ENCODE assay signal across 1 cellular context in the genomic region with DNA sequence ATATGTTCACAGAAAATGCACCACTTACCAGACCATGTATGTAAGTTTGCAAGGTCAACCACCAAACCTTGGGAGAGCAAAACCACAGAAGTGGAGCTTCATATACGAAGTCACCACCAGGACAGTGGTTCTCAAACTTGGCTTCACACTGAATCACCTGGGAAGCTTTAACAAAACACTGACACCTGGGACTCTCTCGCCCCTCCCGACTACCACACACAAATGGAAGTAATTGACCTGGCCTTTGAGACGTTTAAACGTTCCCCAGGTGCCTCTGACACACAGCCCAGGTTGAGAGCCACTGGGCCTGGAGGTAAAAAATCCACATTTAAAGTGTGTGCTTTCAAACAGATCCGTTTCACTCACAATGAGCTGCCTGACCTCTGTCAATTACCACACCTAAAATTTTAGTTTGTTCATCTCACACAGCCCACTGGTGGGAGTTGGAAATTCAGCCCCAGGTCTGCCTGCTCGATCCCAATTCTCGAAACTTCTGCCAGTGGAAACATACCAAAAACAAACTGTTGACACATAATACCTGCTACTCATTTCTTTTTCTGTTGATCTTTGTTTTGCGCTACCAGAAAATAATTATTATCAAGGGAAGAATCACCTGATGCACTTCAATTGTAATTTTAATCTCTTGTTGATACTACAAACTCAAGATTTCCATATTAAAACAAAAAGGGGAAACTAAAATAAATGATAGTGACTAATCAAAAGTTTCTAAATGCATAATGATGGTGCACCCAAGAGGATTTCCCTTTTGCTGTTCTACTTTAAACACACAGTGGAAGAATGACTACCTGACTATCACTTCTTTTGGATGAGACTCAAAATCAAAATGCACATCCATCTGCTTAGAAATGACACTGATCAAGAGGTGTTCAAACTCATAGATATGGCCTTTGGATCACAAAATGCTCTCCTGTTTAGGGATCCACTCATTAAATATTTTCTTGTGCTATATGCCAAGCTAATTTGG.
TF ChIP-seq lines count a peak whose summit lies in the region.

No MANE protein-coding gene starts in this region.

TF ChIP-seq in SK-N-SH treated with all-trans-retinoic acid at 6 μM for 48 hours, 23 proteins besides CTCF, POLR2A, EP300 and RAD21 (continued from another document):
- TF ChIP-seq, protein P1, sequence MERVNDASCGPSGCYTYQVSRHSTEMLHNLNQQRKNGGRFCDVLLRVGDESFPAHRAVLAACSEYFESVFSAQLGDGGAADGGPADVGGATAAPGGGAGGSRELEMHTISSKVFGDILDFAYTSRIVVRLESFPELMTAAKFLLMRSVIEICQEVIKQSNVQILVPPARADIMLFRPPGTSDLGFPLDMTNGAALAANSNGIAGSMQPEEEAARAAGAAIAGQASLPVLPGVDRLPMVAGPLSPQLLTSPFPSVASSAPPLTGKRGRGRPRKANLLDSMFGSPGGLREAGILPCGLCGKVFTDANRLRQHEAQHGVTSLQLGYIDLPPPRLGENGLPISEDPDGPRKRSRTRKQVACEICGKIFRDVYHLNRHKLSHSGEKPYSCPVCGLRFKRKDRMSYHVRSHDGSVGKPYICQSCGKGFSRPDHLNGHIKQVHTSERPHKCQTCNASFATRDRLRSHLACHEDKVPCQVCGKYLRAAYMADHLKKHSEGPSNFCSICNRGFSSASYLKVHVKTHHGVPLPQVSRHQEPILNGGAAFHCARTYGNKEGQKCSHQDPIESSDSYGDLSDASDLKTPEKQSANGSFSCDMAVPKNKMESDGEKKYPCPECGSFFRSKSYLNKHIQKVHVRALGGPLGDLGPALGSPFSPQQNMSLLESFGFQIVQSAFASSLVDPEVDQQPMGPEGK (CRISPR knock-in tag; IDR thresholded peaks at IDR 0.05; ENCODE audit: borderline replicate concordance), result no peak
- TF ChIP-seq, protein P2, sequence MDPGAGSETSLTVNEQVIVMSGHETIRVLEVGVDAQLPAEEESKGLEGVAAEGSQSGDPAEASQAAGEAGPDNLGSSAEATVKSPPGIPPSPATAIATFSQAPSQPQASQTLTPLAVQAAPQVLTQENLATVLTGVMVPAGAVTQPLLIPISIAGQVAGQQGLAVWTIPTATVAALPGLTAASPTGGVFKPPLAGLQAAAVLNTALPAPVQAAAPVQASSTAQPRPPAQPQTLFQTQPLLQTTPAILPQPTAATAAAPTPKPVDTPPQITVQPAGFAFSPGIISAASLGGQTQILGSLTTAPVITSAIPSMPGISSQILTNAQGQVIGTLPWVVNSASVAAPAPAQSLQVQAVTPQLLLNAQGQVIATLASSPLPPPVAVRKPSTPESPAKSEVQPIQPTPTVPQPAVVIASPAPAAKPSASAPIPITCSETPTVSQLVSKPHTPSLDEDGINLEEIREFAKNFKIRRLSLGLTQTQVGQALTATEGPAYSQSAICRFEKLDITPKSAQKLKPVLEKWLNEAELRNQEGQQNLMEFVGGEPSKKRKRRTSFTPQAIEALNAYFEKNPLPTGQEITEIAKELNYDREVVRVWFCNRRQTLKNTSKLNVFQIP (CRISPR knock-in tag; IDR thresholded peaks at IDR 0.05; ENCODE audit: borderline replicate concordance, low read depth), result no peak
- TF ChIP-seq, protein P3, sequence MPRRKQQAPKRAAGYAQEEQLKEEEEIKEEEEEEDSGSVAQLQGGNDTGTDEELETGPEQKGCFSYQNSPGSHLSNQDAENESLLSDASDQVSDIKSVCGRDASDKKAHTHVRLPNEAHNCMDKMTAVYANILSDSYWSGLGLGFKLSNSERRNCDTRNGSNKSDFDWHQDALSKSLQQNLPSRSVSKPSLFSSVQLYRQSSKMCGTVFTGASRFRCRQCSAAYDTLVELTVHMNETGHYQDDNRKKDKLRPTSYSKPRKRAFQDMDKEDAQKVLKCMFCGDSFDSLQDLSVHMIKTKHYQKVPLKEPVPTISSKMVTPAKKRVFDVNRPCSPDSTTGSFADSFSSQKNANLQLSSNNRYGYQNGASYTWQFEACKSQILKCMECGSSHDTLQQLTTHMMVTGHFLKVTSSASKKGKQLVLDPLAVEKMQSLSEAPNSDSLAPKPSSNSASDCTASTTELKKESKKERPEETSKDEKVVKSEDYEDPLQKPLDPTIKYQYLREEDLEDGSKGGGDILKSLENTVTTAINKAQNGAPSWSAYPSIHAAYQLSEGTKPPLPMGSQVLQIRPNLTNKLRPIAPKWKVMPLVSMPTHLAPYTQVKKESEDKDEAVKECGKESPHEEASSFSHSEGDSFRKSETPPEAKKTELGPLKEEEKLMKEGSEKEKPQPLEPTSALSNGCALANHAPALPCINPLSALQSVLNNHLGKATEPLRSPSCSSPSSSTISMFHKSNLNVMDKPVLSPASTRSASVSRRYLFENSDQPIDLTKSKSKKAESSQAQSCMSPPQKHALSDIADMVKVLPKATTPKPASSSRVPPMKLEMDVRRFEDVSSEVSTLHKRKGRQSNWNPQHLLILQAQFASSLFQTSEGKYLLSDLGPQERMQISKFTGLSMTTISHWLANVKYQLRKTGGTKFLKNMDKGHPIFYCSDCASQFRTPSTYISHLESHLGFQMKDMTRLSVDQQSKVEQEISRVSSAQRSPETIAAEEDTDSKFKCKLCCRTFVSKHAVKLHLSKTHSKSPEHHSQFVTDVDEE (CRISPR knock-in tag; IDR thresholded peaks at IDR 0.05), result no peak
- TF ChIP-seq TOX (CRISPR knock-in tag; IDR thresholded peaks at IDR 0.05; ENCODE audit: borderline replicate concordance) (no peak), ZNF565 (CRISPR knock-in tag; conservative IDR thresholded peaks at IDR 0.05; ENCODE audit: low read depth) (no peak), ESRRG (CRISPR knock-in tag; IDR thresholded peaks at IDR 0.05) (no peak), ZFP3 (CRISPR knock-in tag; IDR thresholded peaks at IDR 0.05) (no peak), ARNTL (CRISPR knock-in tag; IDR thresholded peaks at IDR 0.05; ENCODE audit: borderline replicate concordance, low read depth) (no peak), ZC3H10 (CRISPR knock-in tag; IDR thresholded peaks at IDR 0.05) (no peak)
- TF ChIP-seq, protein P4, sequence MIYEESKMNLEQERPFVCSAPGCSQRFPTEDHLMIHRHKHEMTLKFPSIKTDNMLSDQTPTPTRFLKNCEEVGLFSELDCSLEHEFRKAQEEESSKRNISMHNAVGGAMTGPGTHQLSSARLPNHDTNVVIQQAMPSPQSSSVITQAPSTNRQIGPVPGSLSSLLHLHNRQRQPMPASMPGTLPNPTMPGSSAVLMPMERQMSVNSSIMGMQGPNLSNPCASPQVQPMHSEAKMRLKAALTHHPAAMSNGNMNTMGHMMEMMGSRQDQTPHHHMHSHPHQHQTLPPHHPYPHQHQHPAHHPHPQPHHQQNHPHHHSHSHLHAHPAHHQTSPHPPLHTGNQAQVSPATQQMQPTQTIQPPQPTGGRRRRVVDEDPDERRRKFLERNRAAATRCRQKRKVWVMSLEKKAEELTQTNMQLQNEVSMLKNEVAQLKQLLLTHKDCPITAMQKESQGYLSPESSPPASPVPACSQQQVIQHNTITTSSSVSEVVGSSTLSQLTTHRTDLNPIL (CRISPR knock-in tag; IDR thresholded peaks at IDR 0.05; ENCODE audit: low read depth), result no peak
